Comparison of ENCODE assay signal across 15 cellular contexts in genomic region chr4:70948665-70949284, GRCh38. TPM values are rescaled to one million over a fixed set of nuclear protein-coding genes. Genes with fewer than 3 reads are reported as not detected.
DNase-seq lines count a peak whose midpoint lies in the region; ATAC-seq, FAIRE-seq and TF ChIP-seq lines count a peak whose summit lies in the region.
"Had no signal": no experiment of that assay in that cellular context is flagged by ENCODE, and none has a peak within 500 bp of the region (broad histone marks: within the 10 kb centered on the region; RNA-seq: fewer than 3 reads in every experiment).

No MANE protein-coding gene starts in this region.

- H3K27me3 Mint-ChIP-seq in activated CD8-positive, alpha-beta memory T cell treated with anti-CD3 and anti-CD28 coated beads, Interleukin-2, amount 10 ng/mL, durations not matched to agents 7 days and 5 days = no peaks in the 10 kb centered on the region
- H3K27me3 Mint-ChIP-seq: activated CD4-positive, alpha-beta memory T cell treated with anti-CD3 and anti-CD28 coated beads for 36 hours had no signal

- H3K4me1 ChIP-seq in OCI-LY3 (ENCODE audit: low read length) = peaks cover 59% of the 10 kb centered on the region
- no peaks in the 10 kb centered on the region for H3K4me1 ChIP-seq in mucosa of stomach (ENCODE audit: control insufficient read depth, insufficient read depth, low read length)

- ATAC-seq in GM21723 (IDR thresholded peaks at IDR 0.05; ENCODE audit: unreplicated experiment) (peak; percentile 57), GM19455 (IDR thresholded peaks at IDR 0.05; ENCODE audit: unreplicated experiment) (no peak)
- no peak for ATAC-seq in activated CD8-positive, alpha-beta memory T cell treated with anti-CD3 and anti-CD28 coated beads, Interleukin-2, amount 10 ng/mL, durations not matched to agents 7 days and 5 days

- no peak overlapping the region for H3K4me3 Mint-ChIP-seq in activated CD8-positive, alpha-beta memory T cell treated with anti-CD3 and anti-CD28 coated beads, Interleukin-2, amount 10 ng/mL, durations not matched to agents 7 days and 5 days
- H3K4me3 Mint-ChIP-seq: activated CD4-positive, alpha-beta memory T cell treated with anti-CD3 and anti-CD28 coated beads for 36 hours; neural progenitor cell had no signal

- peaks cover 8% of the 10 kb centered on the region for H3K4me1 Mint-ChIP-seq in activated CD8-positive, alpha-beta memory T cell treated with anti-CD3 and anti-CD28 coated beads, Interleukin-2, amount 10 ng/mL, durations not matched to agents 7 days and 5 days

- FAIRE-seq in GM12891 (lab: Jason Lieb, UNC) = peak; percentile 74
- FAIRE-seq: H54 had no signal

- H3K79me2 ChIP-seq in OCI-LY3 (ENCODE audit: low read length) = no peaks in the 10 kb centered on the region; the same call in 1 of the 2 replicates

- peak; percentile 67 for TF ChIP-seq CTCF in OCI-LY3 (IDR thresholded peaks at IDR 0.05; ENCODE audit: low read depth, low read length)

- peak overlapping the region; percentile 3; the same call in 1 of the 2 replicates for H3K9ac ChIP-seq in OCI-LY3 (ENCODE audit: low read length)
- H3K9ac ChIP-seq in mucosa of stomach (ENCODE audit: low read length) = peak overlapping the region; percentile 6
- H3K9ac ChIP-seq: neural progenitor cell had no signal

- no peaks in the 10 kb centered on the region for H3K9me3 Mint-ChIP-seq in activated CD8-positive, alpha-beta memory T cell treated with anti-CD3 and anti-CD28 coated beads, Interleukin-2, amount 10 ng/mL, durations not matched to agents 7 days and 5 days (ENCODE audit: low read depth)
- H3K9me3 Mint-ChIP-seq: activated CD4-positive, alpha-beta memory T cell treated with anti-CD3 and anti-CD28 coated beads for 36 hours had no signal

- TF ChIP-seq POLR2A in GM12891 (IDR thresholded peaks at IDR 0.05; ENCODE audit: low read depth, low read length) = no peak

- H2AFZ ChIP-seq in OCI-LY3 (ENCODE audit: low read depth, low read length) = no peak overlapping the region
- H2AFZ ChIP-seq: neural progenitor cell had no signal

- no peak overlapping the region for H3K27ac ChIP-seq in OCI-LY3 (ENCODE audit: low read length)
- H3K27ac ChIP-seq: cardiac muscle cell, neural progenitor cell, SK-N-MC had no signal

- CTCF ChIA-PET in activated CD8-positive, alpha-beta memory T cell treated with anti-CD3 and anti-CD28 coated beads, Interleukin-2, amount 10 ng/mL, durations not matched to agents 7 days and 5 days (lab: Charles Lee) = no interaction called here

- H3K27ac Mint-ChIP-seq in activated CD8-positive, alpha-beta memory T cell treated with anti-CD3 and anti-CD28 coated beads, Interleukin-2, amount 10 ng/mL, durations not matched to agents 7 days and 5 days = no peak overlapping the region
- H3K27ac Mint-ChIP-seq: activated CD4-positive, alpha-beta memory T cell treated with anti-CD3 and anti-CD28 coated beads for 36 hours; neural progenitor cell had no signal

- H3K4me3 ChIP-seq in OCI-LY3 (ENCODE audit: low read length) = peak overlapping the region; percentile 53
- no peak overlapping the region for H3K4me3 ChIP-seq in mucosa of stomach (ENCODE audit: low read length)
- H3K4me3 ChIP-seq: cardiac muscle cell, MG63, neural progenitor cell, SK-N-MC had no signal

- peak overlapping the region; percentile 67 for H3K4me2 ChIP-seq in OCI-LY3 (ENCODE audit: low read length)
- H3K4me2 ChIP-seq: neural progenitor cell had no signal

- H3K36me3 Mint-ChIP-seq in activated CD8-positive, alpha-beta memory T cell treated with anti-CD3 and anti-CD28 coated beads, Interleukin-2, amount 10 ng/mL, durations not matched to agents 7 days and 5 days = peaks cover 4% of the 10 kb centered on the region

- no peak for DNase-seq in GM12891 (ENCODE audit: insufficient read length, low spot score)
- no peak for DNase-seq in activated CD4-positive, alpha-beta T cell treated with anti-CD3 and anti-CD28 coated beads, Interleukin-2, amount 50 U/mL, for 4 hours
- DNase-seq in activated CD8-positive, alpha-beta memory T cell treated with anti-CD3 and anti-CD28 coated beads, Interleukin-2, amount 10 ng/mL, durations not matched to agents 7 days and 5 days = no peak
- DNase-seq: activated CD4-positive, alpha-beta memory T cell treated with anti-CD3 and anti-CD28 coated beads for 36 hours; activated naive CD4-positive, alpha-beta T cell treated with Interleukin-2 at 50 U/mL for 16 hours; MG63; NCI-H446 had no signal

- H3K36me3 ChIP-seq in OCI-LY3 (replicated peaks; ENCODE audit: low read depth, low read length) (no peaks in the 10 kb centered on the region), mucosa of stomach (ENCODE audit: control insufficient read depth, insufficient read depth, low read length) (no peaks in the 10 kb centered on the region)
- H3K36me3 ChIP-seq: cardiac muscle cell, MG63, neural progenitor cell had no signal

- H4K20me1 ChIP-seq in OCI-LY3 (ENCODE audit: insufficient read depth, low read length) = peaks cover 20% of the 10 kb centered on the region

- no peaks in the 10 kb centered on the region for H3K9me3 ChIP-seq in OCI-LY3 (ENCODE audit: insufficient read depth, low read length)
- H3K9me3 ChIP-seq in mucosa of stomach (ENCODE audit: control insufficient read depth, low read length) = no peaks in the 10 kb centered on the region
- H3K9me3 ChIP-seq: MG63 had no signal

- H3K27me3 ChIP-seq in OCI-LY3 (ENCODE audit: low read depth, low read length) (no peaks in the 10 kb centered on the region), mucosa of stomach (ENCODE audit: control insufficient read depth, insufficient read depth, low read length) (no peaks in the 10 kb centered on the region)
- H3K27me3 ChIP-seq: cardiac muscle cell, MG63, neural progenitor cell had no signal

TF ChIP-seq in GM12891, 5 proteins besides CTCF, POLR2A, EP300 and RAD21:
- no peak for TF ChIP-seq PAX5 (IDR thresholded peaks at IDR 0.05; ENCODE audit: insufficient read depth, low read length, severe bottlenecking)
- no peak for TF ChIP-seq SPI1 (IDR thresholded peaks at IDR 0.05; ENCODE audit: low read depth, low read length)
- no peak for TF ChIP-seq TAF1 (IDR thresholded peaks at IDR 0.05; ENCODE audit: low read depth, low read length)
- no peak for TF ChIP-seq POLR2AphosphoS5 (IDR thresholded peaks at IDR 0.05; ENCODE audit: low read depth, low read length)
- TF ChIP-seq POU2F2 (IDR thresholded peaks at IDR 0.05; ENCODE audit: low read depth, low read length) = no peak

RNA-seq across cellular contexts. Expression of gene DCK, which starts 44.7 kb away (rescaled TPM):
- 6.2 TPM for polyA plus RNA-seq in GM12891 (2012; ENCODE audit: low read depth, missing spikeins)
- 10 to 100 TPM; 60.0 to 70.7 TPM for total RNA-seq in activated CD8-positive, alpha-beta memory T cell treated with anti-CD3 and anti-CD28 coated beads, Interleukin-2, amount 10 ng/mL, durations not matched to agents 7 days and 5 days

RNA-seq across cellular contexts. Expression of gene MOB1B, which starts 46.6 kb away (rescaled TPM):
- polyA plus RNA-seq in GM12891 (2012; ENCODE audit: low read depth, missing spikeins) = 3.2 TPM
- 10 to 100 TPM; 14.8 to 20.4 TPM for total RNA-seq in activated CD8-positive, alpha-beta memory T cell treated with anti-CD3 and anti-CD28 coated beads, Interleukin-2, amount 10 ng/mL, durations not matched to agents 7 days and 5 days
